17 cellular contexts compared by ENCODE assay signal in genomic region chr6:119443993-119444641, GRCh38.
DNase-seq lines count a peak whose midpoint lies in the region; ATAC-seq, FAIRE-seq and TF ChIP-seq lines count a peak whose summit lies in the region.
"Had no signal": no experiment of that assay in that cellular context is flagged by ENCODE, and none has a peak within 500 bp of the region (broad histone marks: within the 10 kb centered on the region; RNA-seq: fewer than 3 reads in every experiment).

No MANE protein-coding gene starts in this region.

- H3K4me1 Mint-ChIP-seq in astrocyte (ENCODE audit: low read depth, unreplicated experiment) = peaks cover 27% of the 10 kb centered on the region
- H3K4me1 Mint-ChIP-seq in stimulated activated memory B cell treated with anti-CD40 and anti-IgM and Interleukin-4, amounts not matched to agents 10 μg/mL and 1 μg/mL and 100 μg/mL, for 72 hours = peaks cover 28% of the 10 kb centered on the region

- H2AFZ ChIP-seq in astrocyte (ENCODE audit: low read depth, low read length) = peak overlapping the region; percentile 21

- no peak for ATAC-seq in stimulated activated memory B cell treated with anti-CD40 and anti-IgM and Interleukin-4, amounts not matched to agents 10 μg/mL and 1 μg/mL and 100 μg/mL, for 72 hours
- ATAC-seq in HG03521 (IDR thresholded peaks at IDR 0.05; ENCODE audit: unreplicated experiment) = no peak
- ATAC-seq: gastroesophageal sphincter; natural killer cell treated with Interleukin-12 subunit alpha and Interleukin-12 subunit beta and Interleukin-15 and Interleukin-18, amount 100 ng/mL, for 72 hours had no signal

- H3K27ac ChIP-seq in astrocyte (ENCODE audit: low read depth, low read length) = no peak overlapping the region
- H3K27ac ChIP-seq: dorsolateral prefrontal cortex, right lobe of liver, RWPE1, thyroid gland had no signal

- peak; percentile 79 for FAIRE-seq in GM19239 (lab: Jason Lieb, UNC)
- no peak for FAIRE-seq in astrocyte (lab: Jason Lieb, UNC)

- H3K27me3 Mint-ChIP-seq in astrocyte (ENCODE audit: low read depth, unreplicated experiment) = no peaks in the 10 kb centered on the region
- H3K27me3 Mint-ChIP-seq in stimulated activated memory B cell treated with anti-CD40 and anti-IgM and Interleukin-4, amounts not matched to agents 10 μg/mL and 1 μg/mL and 100 μg/mL, for 72 hours = no peaks in the 10 kb centered on the region
- H3K27me3 Mint-ChIP-seq: activated naive CD8-positive, alpha-beta T cell treated with anti-CD3 and anti-CD28 coated beads, Interleukin-2, amount 10 ng/mL, durations not matched to agents 7 days and 5 days had no signal

- no peaks in the 10 kb centered on the region for H3K36me3 ChIP-seq in astrocyte (ENCODE audit: insufficient read depth, low read length)
- H3K36me3 ChIP-seq: gastroesophageal sphincter, MG63, right lobe of liver, thyroid gland had no signal

- no peak overlapping the region for H3K4me3 Mint-ChIP-seq in astrocyte (ENCODE audit: unreplicated experiment)
- no peak overlapping the region for H3K4me3 Mint-ChIP-seq in stimulated activated memory B cell treated with anti-CD40 and anti-IgM and Interleukin-4, amounts not matched to agents 10 μg/mL and 1 μg/mL and 100 μg/mL, for 72 hours
- H3K4me3 Mint-ChIP-seq: activated naive CD8-positive, alpha-beta T cell treated with anti-CD3 and anti-CD28 coated beads, Interleukin-2, amount 10 ng/mL, durations not matched to agents 7 days and 5 days; natural killer cell treated with Interleukin-12 subunit alpha and Interleukin-12 subunit beta and Interleukin-15 and Interleukin-18, amount 100 ng/mL, for 72 hours had no signal

- DNase-seq in GM19239 (ENCODE audit: insufficient read length, low spot score) (no peak), KBM-7 (peak; percentile 50), astrocyte (ENCODE audit: low read depth) (peak; percentile 18), GM19238 (ENCODE audit: insufficient read length, low spot score) (no peak), NCI-H69 (lab: John Stamatoyannopoulos, UW) (no peak)
- DNase-seq: activated naive CD8-positive, alpha-beta T cell treated with anti-CD3 and anti-CD28 coated beads, Interleukin-2, amount 10 ng/mL, durations not matched to agents 7 days and 5 days; DMS 273 treated with DMSO at 0.1 percent for 48 hours; dorsolateral prefrontal cortex; MG63; NCI-H345; right lobe of liver; thyroid gland had no signal

- in situ Hi-C loops in KBM-7 (cut with MboI; ENCODE audit: low pct_unique_long_range_greater_than_20kb, low sequenced_read_pairs) = no loop called here

- no peak overlapping the region for H3K4me3 ChIP-seq in astrocyte (ENCODE audit: insufficient read depth, low read depth, low read length)
- H3K4me3 ChIP-seq: dorsolateral prefrontal cortex, gastroesophageal sphincter, MG63, right lobe of liver, thyroid gland had no signal

- TF ChIP-seq CTCF in astrocyte (IDR thresholded peaks at IDR 0.05; ENCODE audit: insufficient read depth, low read depth, low read length) = no peak

- H3K27ac Mint-ChIP-seq in astrocyte (ENCODE audit: unreplicated experiment) = peak overlapping the region; percentile 50
- H3K27ac Mint-ChIP-seq in stimulated activated memory B cell treated with anti-CD40 and anti-IgM and Interleukin-4, amounts not matched to agents 10 μg/mL and 1 μg/mL and 100 μg/mL, for 72 hours = peak overlapping the region; percentile 18
- H3K27ac Mint-ChIP-seq: activated naive CD8-positive, alpha-beta T cell treated with anti-CD3 and anti-CD28 coated beads, Interleukin-2, amount 10 ng/mL, durations not matched to agents 7 days and 5 days; natural killer cell treated with Interleukin-12 subunit alpha and Interleukin-12 subunit beta and Interleukin-15 and Interleukin-18, amount 100 ng/mL, for 72 hours had no signal

- no peaks in the 10 kb centered on the region for H3K27me3 ChIP-seq in astrocyte (ENCODE audit: insufficient read depth, low read length)
- H3K27me3 ChIP-seq: gastroesophageal sphincter, MG63, right lobe of liver, thyroid gland had no signal

- H3K4me2 ChIP-seq in astrocyte (ENCODE audit: low read length) = no peak overlapping the region

- H3K9ac ChIP-seq in astrocyte (ENCODE audit: low read length) = no peak overlapping the region

- H3K36me3 Mint-ChIP-seq in astrocyte (ENCODE audit: low read depth, unreplicated experiment) = no peaks in the 10 kb centered on the region
- no peaks in the 10 kb centered on the region for H3K36me3 Mint-ChIP-seq in stimulated activated memory B cell treated with anti-CD40 and anti-IgM and Interleukin-4, amounts not matched to agents 10 μg/mL and 1 μg/mL and 100 μg/mL, for 72 hours
- H3K36me3 Mint-ChIP-seq: natural killer cell treated with Interleukin-12 subunit alpha and Interleukin-12 subunit beta and Interleukin-15 and Interleukin-18, amount 100 ng/mL, for 72 hours had no signal

- H3K4me1 ChIP-seq in astrocyte (ENCODE audit: insufficient read depth, low read length) = peaks cover 24% of the 10 kb centered on the region
- H3K4me1 ChIP-seq: right lobe of liver had no signal

- peaks cover 3% of the 10 kb centered on the region for H3K9me3 Mint-ChIP-seq in astrocyte (ENCODE audit: unreplicated experiment)
- no peaks in the 10 kb centered on the region for H3K9me3 Mint-ChIP-seq in stimulated activated memory B cell treated with anti-CD40 and anti-IgM and Interleukin-4, amounts not matched to agents 10 μg/mL and 1 μg/mL and 100 μg/mL, for 72 hours
- H3K9me3 Mint-ChIP-seq: natural killer cell treated with Interleukin-12 subunit alpha and Interleukin-12 subunit beta and Interleukin-15 and Interleukin-18, amount 100 ng/mL, for 72 hours had no signal

- H3K9me3 ChIP-seq in astrocyte (ENCODE audit: insufficient read depth, low read depth, low read length) = no peaks in the 10 kb centered on the region
- H3K9me3 ChIP-seq: gastroesophageal sphincter, MG63, right lobe of liver, thyroid gland had no signal

- no peaks in the 10 kb centered on the region for H3K79me2 ChIP-seq in astrocyte (ENCODE audit: insufficient read depth, low read length)

- no peaks in the 10 kb centered on the region for H4K20me1 ChIP-seq in astrocyte (ENCODE audit: insufficient read depth, low read length)

Comparison
In these comparisons a context has a peak if more than half of its experiments do, and no peak if none do; other contexts are left out.
1. DNase-seq: peak in KBM-7 (single experiment) and astrocyte (single experiment); none in GM19239 (single experiment), GM19238 (single experiment) and NCI-H69 (single experiment).